In the genomic region with DNA sequence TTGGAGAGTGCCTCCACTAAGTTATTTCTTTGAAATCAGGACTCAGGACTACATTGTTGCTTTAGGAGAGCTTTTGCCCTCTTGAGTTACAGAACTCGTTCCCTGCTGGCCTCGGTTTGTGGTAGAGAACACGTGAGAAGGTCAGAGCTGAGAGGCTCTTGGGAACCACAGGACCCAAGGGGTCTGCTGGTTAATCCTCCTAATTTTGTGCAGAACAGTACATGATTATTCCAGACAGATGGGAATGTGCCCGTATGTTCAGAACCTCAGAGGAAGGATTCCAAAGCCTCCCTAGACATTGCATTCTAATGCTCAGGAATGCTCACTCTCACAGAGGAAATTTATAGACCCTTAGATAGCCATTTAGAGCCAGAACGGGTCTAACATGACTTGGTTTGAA, we compare ENCODE assay signal across 30 cellular contexts. TPM values are rescaled to one million over a fixed set of nuclear protein-coding genes. Genes with fewer than 3 reads are reported as not detected.
DNase-seq lines count a peak whose midpoint lies in the region; ATAC-seq and TF ChIP-seq lines count a peak whose summit lies in the region.
"Had no signal": no experiment of that assay in that cellular context is flagged by ENCODE, and none has a peak within 500 bp of the region (broad histone marks: within the 10 kb centered on the region; RNA-seq: fewer than 3 reads in every experiment).

No MANE protein-coding gene starts in this region.

- H3K4me3 ChIP-seq in A673 (ENCODE audit: low read depth, low read length, poor library complexity, severe bottlenecking), result no peak overlapping the region
- peak overlapping the region; percentile 50 for H3K4me3 ChIP-seq in SK-N-MC
- no peak overlapping the region for H3K4me3 ChIP-seq in fibroblast of villous mesenchyme (ENCODE audit: low read depth, low read length)
- H3K4me3 ChIP-seq: BLaER1 treated with 17β-estradiol and CSF1 and Interleukin-3, amounts not matched to agents 10 nM and 100 nM; body of pancreas; heart left ventricle; left lung; right atrium auricular region; transverse colon had no signal

- intact Hi-C loops in A673 (cut with micrococcal nuclease; ENCODE audit: unreplicated experiment), result loop anchor here (5.0 kb wide), 1 partner anchor 520 kb away; no protein-coding TSS in a partner anchor

- peak overlapping the region; percentile 79 for H3K27ac ChIP-seq in A673 (ENCODE audit: low read depth, low read length, poor library complexity, severe bottlenecking)
- H3K27ac ChIP-seq in SK-N-MC, result peak overlapping the region; percentile 98
- H3K27ac ChIP-seq: BLaER1 treated with 17β-estradiol and CSF1 and Interleukin-3, amounts not matched to agents 10 nM and 100 nM; body of pancreas; heart left ventricle; left lung; parathyroid adenoma; right atrium auricular region; transverse colon had no signal

- peaks cover 10% of the 10 kb centered on the region for H3K36me3 ChIP-seq in A673 (ENCODE audit: insufficient read depth, low read length, poor library complexity, severe bottlenecking)
- peaks cover 7% of the 10 kb centered on the region; the same call in 1 of the 2 replicates for H3K36me3 ChIP-seq in SK-N-MC (ENCODE audit: insufficient read depth, low read length)
- H3K36me3 ChIP-seq: BLaER1 treated with 17β-estradiol and CSF1 and Interleukin-3, amounts not matched to agents 10 nM and 100 nM; heart left ventricle; left lung; right atrium auricular region; transverse colon had no signal

- H3K9me3 ChIP-seq in A673 (ENCODE audit: low read depth, low read length, poor library complexity, severe bottlenecking) (no peaks in the 10 kb centered on the region), SK-N-MC (ENCODE audit: low read depth, low read length) (no peaks in the 10 kb centered on the region)
- H3K9me3 ChIP-seq: body of pancreas, left lung, right atrium auricular region, transverse colon had no signal

- ATAC-seq in HG02642 (IDR thresholded peaks at IDR 0.05; ENCODE audit: poor library complexity, unreplicated experiment), result no peak
- ATAC-seq: activated CD8-positive, alpha-beta T cell treated with anti-CD3 and anti-CD28 coated beads, Interleukin-2, amount 10 ng/mL, durations not matched to agents 7 days and 5 days; body of pancreas; heart left ventricle; left lung; natural killer cell treated with Interleukin-12 subunit alpha and Interleukin-12 subunit beta and Interleukin-15 and Interleukin-18, amount 100 ng/mL, for 72 hours had no signal

- H3K27me3 Mint-ChIP-seq in osteocyte (ENCODE audit: unreplicated experiment), result no peaks in the 10 kb centered on the region

- POLR2A ChIA-PET in A673 (lab: Charles Lee; ENCODE audit: low non-redundant PET), result interaction anchor here (0.6 to 1.0 kb wide), 3 partner anchors 401 to 459 kb away, joined by 4 to 20 read pairs (median 5); no protein-coding TSS in a partner anchor

- H3K4me3 Mint-ChIP-seq in osteocyte (ENCODE audit: unreplicated experiment), result no peak overlapping the region
- H3K4me3 Mint-ChIP-seq: activated CD8-positive, alpha-beta T cell treated with anti-CD3 and anti-CD28 coated beads, Interleukin-2, amount 10 ng/mL, durations not matched to agents 7 days and 5 days; activated naive CD8-positive, alpha-beta T cell treated with anti-CD3 and anti-CD28 coated beads for 36 hours; natural killer cell treated with Interleukin-12 subunit alpha and Interleukin-12 subunit beta and Interleukin-15 and Interleukin-18, amount 100 ng/mL, for 72 hours; stimulated activated naive CD8-positive, alpha-beta T cell treated with anti-CD3 and anti-CD28 coated beads, Interleukin-15, Interleukin-2, amounts not matched to agents 100 ng/mL and 50 ng/mL, for 24 hours had no signal

- H3K27me3 ChIP-seq in A673 (replicated peaks; ENCODE audit: insufficient read depth, low read depth, low read length, poor library complexity), result no peaks in the 10 kb centered on the region
- H3K27me3 ChIP-seq: BLaER1 treated with 17β-estradiol and CSF1 and Interleukin-3, amounts not matched to agents 10 nM and 100 nM; body of pancreas; heart left ventricle; left lung; right atrium auricular region; transverse colon had no signal

- TF ChIP-seq CTCF in A673 (conservative IDR thresholded peaks at IDR 0.05; ENCODE audit: low read depth, low read length) (no peak), fibroblast of villous mesenchyme (IDR thresholded peaks at IDR 0.05; ENCODE audit: insufficient read depth, low read depth, low read length) (no peak), osteocyte (IDR thresholded peaks at IDR 0.05) (no peak)

- H3K4me1 Mint-ChIP-seq in osteocyte (ENCODE audit: unreplicated experiment), result peaks cover 51% of the 10 kb centered on the region

- no peaks in the 10 kb centered on the region for H3K36me3 Mint-ChIP-seq in osteocyte (ENCODE audit: unreplicated experiment)
- H3K36me3 Mint-ChIP-seq: activated naive CD8-positive, alpha-beta T cell treated with anti-CD3 and anti-CD28 coated beads for 36 hours; natural killer cell treated with Interleukin-12 subunit alpha and Interleukin-12 subunit beta and Interleukin-15 and Interleukin-18, amount 100 ng/mL, for 72 hours had no signal

- BruUV-seq in A673 (replicated peaks; lab: Mats Ljungman, UMichigan), result no TSS peak

- H3K9ac ChIP-seq in SK-N-MC (ENCODE audit: insufficient read length), result peak overlapping the region; percentile 58
- H3K9ac ChIP-seq: BLaER1 treated with 17β-estradiol and CSF1 and Interleukin-3, amounts not matched to agents 10 nM and 100 nM; parathyroid adenoma had no signal

- H3K9me3 Mint-ChIP-seq in osteocyte (ENCODE audit: unreplicated experiment), result peaks cover 1% of the 10 kb centered on the region
- H3K9me3 Mint-ChIP-seq: stimulated activated naive CD8-positive, alpha-beta T cell treated with anti-CD3 and anti-CD28 coated beads, Interleukin-15, Interleukin-2, amounts not matched to agents 100 ng/mL and 50 ng/mL, for 24 hours had no signal

- peak overlapping the region; percentile 19 for H3K27ac Mint-ChIP-seq in osteocyte (ENCODE audit: unreplicated experiment)
- H3K27ac Mint-ChIP-seq: activated CD8-positive, alpha-beta T cell treated with anti-CD3 and anti-CD28 coated beads, Interleukin-2, amount 10 ng/mL, durations not matched to agents 7 days and 5 days; activated naive CD8-positive, alpha-beta T cell treated with anti-CD3 and anti-CD28 coated beads for 36 hours; natural killer cell treated with Interleukin-12 subunit alpha and Interleukin-12 subunit beta and Interleukin-15 and Interleukin-18, amount 100 ng/mL, for 72 hours; stimulated activated naive CD8-positive, alpha-beta T cell treated with anti-CD3 and anti-CD28 coated beads, Interleukin-15, Interleukin-2, amounts not matched to agents 100 ng/mL and 50 ng/mL, for 24 hours had no signal

- DNase-seq in A673 (ENCODE audit: low spot score) (peak; percentile 24), SK-N-MC (ENCODE audit: low read depth, low spot score) (no peak), fibroblast of villous mesenchyme (ENCODE audit: low read depth) (peak; percentile 90), osteocyte (ENCODE audit: extremely low spot score, unreplicated experiment) (no peak), CD1c-positive myeloid dendritic cell (ENCODE audit: extremely low spot score) (no peak), NCI-H1105 (lab: John Stamatoyannopoulos, UW) (no peak)
- no peak for DNase-seq in stimulated activated naive CD4-positive, alpha-beta T cell (lab: John Stamatoyannopoulos, UW)
- DNase-seq: activated CD4-positive, CD25-positive, alpha-beta regulatory T cell treated with anti-CD3 and anti-CD28 coated beads, Interleukin-2, amount 50 U/mL, for 72 hours; activated CD8-positive, alpha-beta T cell treated with anti-CD3 and anti-CD28 coated beads, Interleukin-2, amount 10 ng/mL, durations not matched to agents 7 days and 5 days; activated effector memory CD4-positive, alpha-beta T cell treated with Interleukin-2 at 50 U/mL for 16 hours; activated naive CD8-positive, alpha-beta T cell treated with anti-CD3 and anti-CD28 coated beads for 36 hours; activated T-cell treated with anti-CD3 and anti-CD28 coated beads for 4 hours; body of pancreas; Caco-2; DND-41; heart left ventricle; KG1; left lung; NCI-H146; NCI-H510A; NK-92 treated with Interleukin-12 subunit alpha and Interleukin-12 subunit beta, amount 100 ng/mL, for 24 hours; SHP77; stimulated activated CD4-positive, alpha-beta T cell treated with anti-CD3 and anti-CD28 coated beads, Interleukin-15, amount 100 ng/mL, for 24 hours had no signal

- H3K4me1 ChIP-seq in A673 (ENCODE audit: insufficient read depth, low read length, poor library complexity, severe bottlenecking), result peaks cover 32% of the 10 kb centered on the region

- CTCF ChIA-PET in A673 (lab: Charles Lee), result interaction anchor here (0.6 kb wide), 1 partner anchor 774 kb away, joined by 4 read pairs; no protein-coding TSS in a partner anchor

RNA-seq across cellular contexts. Expression of gene BASP1, which starts 25.2 kb away (rescaled TPM):
- total RNA-seq in A673 (2021) (394 and 397 TPM in 2 replicates), fibroblast of villous mesenchyme (126 and 127 TPM in 2 replicates), osteocyte (197 and 212 TPM in 2 replicates)
- total RNA-seq: activated CD8-positive, alpha-beta T cell treated with anti-CD3 and anti-CD28 coated beads, Interleukin-2, amount 10 ng/mL, durations not matched to agents 7 days and 5 days had no signal

Comparison
In these comparisons a context has a peak if more than half of its experiments do, and no peak if none do; other contexts are left out.
1. DNase-seq: peak in A673 (single experiment) and fibroblast of villous mesenchyme (single experiment); none in SK-N-MC (single experiment), osteocyte (single experiment), stimulated activated naive CD4-positive, alpha-beta T cell (0 of 6), CD1c-positive myeloid dendritic cell (single experiment) and NCI-H1105 (single experiment).